8 cellular contexts compared by ENCODE assay signal in the genomic region with DNA sequence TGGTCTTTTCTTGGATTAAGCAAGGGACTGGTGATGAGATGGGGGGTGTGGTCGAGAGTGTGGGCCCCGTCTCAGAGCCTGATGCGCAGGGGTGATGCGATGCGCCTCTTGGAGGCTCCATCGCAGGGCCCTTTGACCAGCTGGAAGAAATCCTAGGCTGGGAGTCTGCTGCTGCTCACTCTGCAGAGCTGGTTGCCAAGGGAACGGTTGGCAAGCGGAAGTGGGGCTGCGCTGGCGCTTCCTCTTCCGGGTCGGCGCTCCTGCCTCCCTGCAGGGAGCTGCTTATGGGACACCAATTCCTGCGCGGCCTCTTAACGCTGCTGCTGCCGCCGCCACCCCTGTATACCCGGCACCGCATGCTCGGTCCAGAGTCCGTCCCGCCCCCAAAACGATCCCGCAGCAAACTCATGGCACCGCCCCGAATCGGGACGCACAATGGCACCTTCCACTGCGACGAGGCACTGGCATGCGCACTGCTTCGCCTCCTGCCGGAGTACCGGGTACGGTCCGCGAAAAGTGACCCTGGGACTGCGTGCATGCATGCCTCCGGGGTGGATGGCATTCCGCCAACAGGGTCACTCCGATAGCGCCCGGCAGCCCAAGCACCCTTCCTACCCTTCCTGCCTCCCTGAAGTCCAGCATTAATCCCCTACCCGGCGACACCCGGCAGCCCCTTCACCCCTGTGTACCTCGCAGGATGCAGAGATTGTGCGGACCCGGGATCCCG. TPM values are rescaled to one million over a fixed set of nuclear protein-coding genes. Genes with fewer than 3 reads are reported as not detected.
DNase-seq lines count a peak whose midpoint lies in the region; ATAC-seq and TF ChIP-seq lines count a peak whose summit lies in the region.

A gene with protein sequence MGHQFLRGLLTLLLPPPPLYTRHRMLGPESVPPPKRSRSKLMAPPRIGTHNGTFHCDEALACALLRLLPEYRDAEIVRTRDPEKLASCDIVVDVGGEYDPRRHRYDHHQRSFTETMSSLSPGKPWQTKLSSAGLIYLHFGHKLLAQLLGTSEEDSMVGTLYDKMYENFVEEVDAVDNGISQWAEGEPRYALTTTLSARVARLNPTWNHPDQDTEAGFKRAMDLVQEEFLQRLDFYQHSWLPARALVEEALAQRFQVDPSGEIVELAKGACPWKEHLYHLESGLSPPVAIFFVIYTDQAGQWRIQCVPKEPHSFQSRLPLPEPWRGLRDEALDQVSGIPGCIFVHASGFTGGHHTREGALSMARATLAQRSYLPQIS (plus strand): TSS at position 242 of the 727 bp plus-strand sequence. CDS start 43 bp downstream, at position 285.

- peak; percentile 62 for ATAC-seq in GM21737 (IDR thresholded peaks at IDR 0.05; ENCODE audit: unreplicated experiment)
- ATAC-seq in RWPE2 (ENCODE audit: low read depth) = peak; percentile 80
- ATAC-seq in stimulated activated naive CD8-positive, alpha-beta T cell treated with anti-CD3 and anti-CD28 coated beads, Interleukin-15, Interleukin-2, amounts not matched to agents 100 U/mL and 50 U/mL, for 24 hours = peak; percentile 79

- H3K9me3 Mint-ChIP-seq in nephron = no peaks in the 10 kb centered on the region

- H3K27me3 ChIP-seq in DOHH2 (ENCODE audit: control insufficient read depth, low read length) (no peaks in the 10 kb centered on the region), RWPE2 (ENCODE audit: insufficient read depth, poor library complexity, severe bottlenecking) (no peaks in the 10 kb centered on the region)

- no peaks in the 10 kb centered on the region for H3K9me3 ChIP-seq in DOHH2 (ENCODE audit: control insufficient read depth, insufficient read depth, low read length)
- no peaks in the 10 kb centered on the region for H3K9me3 ChIP-seq in RWPE2 (ENCODE audit: severe bottlenecking)

- H3K36me3 ChIP-seq in DOHH2 (ENCODE audit: control insufficient read depth, low read length) (peaks cover 65% of the 10 kb centered on the region), RWPE2 (ENCODE audit: low read depth) (peaks cover 55% of the 10 kb centered on the region)

- H3K27ac ChIP-seq in DOHH2 (ENCODE audit: low read depth, low read length) (no peak within 1 kb of the TSS), RWPE2 (ENCODE audit: poor library complexity, severe bottlenecking) (peak within 1 kb of the TSS; percentile 50)

- H3K36me3 Mint-ChIP-seq in nephron (ENCODE audit: low read depth) = peaks cover 34% of the 10 kb centered on the region

- peak within 1 kb of the TSS; percentile 79 to 94 (median 85) for H3K27ac Mint-ChIP-seq in nephron

- H3K4me3 Mint-ChIP-seq in nephron = peak within 1 kb of the TSS; percentile 93 to 100 (median 98)

- no peaks in the 10 kb centered on the region for H3K9me2 ChIP-seq in DOHH2 (replicated peaks; ENCODE audit: control insufficient read depth, low read length)

- peaks cover 41% of the 10 kb centered on the region for H3K4me1 ChIP-seq in DOHH2 (ENCODE audit: control insufficient read depth, low read length)
- peaks cover 11% of the 10 kb centered on the region for H3K4me1 ChIP-seq in RWPE2 (ENCODE audit: insufficient read depth, poor library complexity, severe bottlenecking)

- peaks cover 53% of the 10 kb centered on the region for H3K79me2 ChIP-seq in DOHH2 (ENCODE audit: control insufficient read depth, low read length)

- peaks cover 12% of the 10 kb centered on the region for H3F3A ChIP-seq in DOHH2 (ENCODE audit: control insufficient read depth, insufficient read depth)

- peaks cover 58% of the 10 kb centered on the region for H3K4me1 Mint-ChIP-seq in nephron

- H3K4me3 ChIP-seq in DOHH2 (ENCODE audit: low read length) (peak within 1 kb of the TSS; percentile 89), LNCaP clone FGC (ENCODE audit: low read depth, low read length) (peak within 1 kb of the TSS; percentile 91), RWPE2 (ENCODE audit: severe bottlenecking) (peak within 1 kb of the TSS; percentile 56), fibroblast of the aortic adventitia (ENCODE audit: low read depth, low read length) (peak within 1 kb of the TSS; percentile 98)

- H3K27me3 Mint-ChIP-seq in nephron (ENCODE audit: low read depth) = no peaks in the 10 kb centered on the region

- no peaks in the 10 kb centered on the region for H4K20me1 ChIP-seq in DOHH2 (ENCODE audit: control insufficient read depth, insufficient read depth, low read depth, low read length)

- TF ChIP-seq CTCF in DOHH2 (IDR thresholded peaks at IDR 0.05; ENCODE audit: low read depth, low read length, poor library complexity, severe bottlenecking) (peak; percentile 31), LNCaP clone FGC (IDR thresholded peaks at IDR 0.05; ENCODE audit: control insufficient read depth, extremely low read depth, insufficient read depth) (0 out of 2 replicates have a peak, but pooled peaks have one; percentile 3), RWPE2 (IDR thresholded peaks at IDR 0.05; ENCODE audit: poor library complexity, severe bottlenecking) (no peak), fibroblast of the aortic adventitia (IDR thresholded peaks at IDR 0.05; ENCODE audit: insufficient read depth, low read length) (peak; percentile 41), nephron (IDR thresholded peaks at IDR 0.05; ENCODE audit: unreplicated experiment in 3 of 3) (peak; percentile 18 to 47 (median 41))

- peak within 1 kb of the TSS; percentile 80 for H3K4me2 ChIP-seq in DOHH2 (ENCODE audit: low read length)

- peak; percentile 81 for DNase-seq in LNCaP clone FGC (ENCODE audit: low read depth)
- DNase-seq in RWPE2 (ENCODE audit: low spot score) = peak; percentile 84
- DNase-seq in activated T-helper 9 cell treated with anti-CD3 and anti-CD28 coated beads, Interleukin-2, amount 50 U/mL, for 16 hours (ENCODE audit: low read depth) = peak; percentile 74
- DNase-seq in fibroblast of the aortic adventitia (ENCODE audit: low read depth) = peak; percentile 85
- DNase-seq in stimulated activated naive CD8-positive, alpha-beta T cell treated with anti-CD3 and anti-CD28 coated beads, Interleukin-15, Interleukin-2, amounts not matched to agents 100 U/mL and 50 U/mL, for 24 hours = peak; percentile 86

RNA-seq across cellular contexts. Expression of the gene that starts here (rescaled TPM):
- total RNA-seq in fibroblast of the aortic adventitia (ENCODE audit: low replicate concordance) = 34.8 and 39.5 TPM in 2 replicates
